In the genomic region with DNA sequence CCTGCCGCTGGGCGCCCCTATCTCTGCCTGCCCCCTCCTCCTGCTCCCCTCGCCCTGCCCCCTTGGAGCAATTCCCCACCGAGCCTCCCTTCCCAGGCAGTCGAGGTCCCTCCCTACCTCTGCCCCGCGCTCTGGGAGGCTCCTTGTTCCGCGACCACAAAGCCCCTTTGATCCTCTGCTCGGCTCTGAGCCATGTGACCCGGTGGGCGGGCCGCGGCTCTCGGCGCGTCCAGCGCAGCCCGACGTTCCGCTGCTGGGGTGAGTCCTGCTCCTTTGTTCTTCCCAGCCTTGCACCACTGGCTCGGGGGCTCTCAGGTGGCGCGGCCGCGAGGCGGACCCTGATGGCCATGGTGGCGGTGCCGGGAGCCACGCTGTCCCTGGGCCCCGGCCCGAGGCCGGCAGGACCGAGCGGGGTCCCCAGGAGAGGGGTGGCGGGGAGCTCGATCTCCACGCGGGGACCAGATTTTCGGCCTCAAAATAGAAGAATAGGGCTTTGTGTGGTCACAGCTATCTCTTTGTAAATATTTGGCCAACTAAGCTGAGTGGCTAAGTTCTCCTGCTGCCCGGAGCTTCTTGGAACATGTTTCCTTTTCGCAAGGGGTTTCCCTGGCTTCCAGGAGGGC, we compare ENCODE assay signal across 8 cellular contexts.
DNase-seq lines count a peak whose midpoint lies in the region; ATAC-seq and TF ChIP-seq lines count a peak whose summit lies in the region.

No MANE protein-coding gene starts in this region.

- H3K4me1 ChIP-seq in IMR-90 (ENCODE audit: control insufficient read depth, insufficient read depth, low read length) = peaks cover 63% of the 10 kb centered on the region

- peak overlapping the region; percentile 91 for H2AK9ac ChIP-seq in IMR-90 (replicated peaks; ENCODE audit: low read depth, low read length, poor library complexity)

- dilution Hi-C loops in IMR-90 (cut with HindIII; ENCODE audit: low sequenced_read_pairs, unreplicated experiment) = no loop called here

- peaks cover 39% of the 10 kb centered on the region for H3K9me1 ChIP-seq in IMR-90 (ENCODE audit: insufficient read depth, low read length)

- peak overlapping the region; percentile 28 to 67; a peak in 1 of 4 replicates for H4K8ac ChIP-seq in IMR-90 (ENCODE audit: low read depth in 2 of 2, low read length in 2 of 2)

- peak overlapping the region; percentile 6; the same call in 1 of the 2 replicates for H3K18ac ChIP-seq in IMR-90 (ENCODE audit: low read depth, low read length)

- TF ChIP-seq CTCF in IMR-90 (conservative IDR thresholded peaks at IDR 0.05; ENCODE audit: low read depth, low read length) (no peak), brain (conservative IDR thresholded peaks at IDR 0.05) (no peak)

- in situ Hi-C loops in IMR-90 (cut with MboI; ENCODE audit: low sequenced_read_pairs) = no loop called here

- H3K4me1 Mint-ChIP-seq in T-helper 1 cell treated with Interleukin-12 subunit alpha and Interleukin-12 subunit beta and Interleukin-4 antibody, amounts not matched to agents 30 μg/mL and 1 μg/mL, for 36 hours (ENCODE audit: low read depth) = peaks cover 62% of the 10 kb centered on the region
- peaks cover 82% of the 10 kb centered on the region for H3K4me1 Mint-ChIP-seq in brain

- peak overlapping the region; percentile 59 for H3K14ac ChIP-seq in IMR-90 (replicated peaks; ENCODE audit: low read depth, low read length)

- H2BK15ac ChIP-seq in IMR-90 (ENCODE audit: low read depth, low read length) = peak overlapping the region; percentile 11; the same call in 1 of the 3 replicates

- H3K9me3 Mint-ChIP-seq in T-helper 1 cell treated with Interleukin-12 subunit alpha and Interleukin-12 subunit beta and Interleukin-4 antibody, amounts not matched to agents 30 μg/mL and 1 μg/mL, for 36 hours = no peaks in the 10 kb centered on the region
- peaks cover 0 to 2% (median 0%) of the 10 kb centered on the region in 5 experiments for H3K9me3 Mint-ChIP-seq in brain

- peak overlapping the region; percentile 38 for H2BK5ac ChIP-seq in IMR-90 (ENCODE audit: low read depth, low read length, poor library complexity, severe bottlenecking)

- CTCF ChIA-PET in IMR-90 (lab: Yijun Ruan, JAX) = interaction anchor here (1.3 kb wide), 1 partner anchor 15 kb away, joined by 3 read pairs; no protein-coding TSS in a partner anchor

- DNase-seq in ELF-1 (ENCODE audit: low read depth, low spot score) = peak; percentile 94
- peak; percentile 69 for DNase-seq in IMR-90
- peak; percentile 92 for DNase-seq in iPS-NIHi11 (ENCODE audit: low spot score)
- no peak for DNase-seq in skeletal muscle cell (ENCODE audit: low read depth)
- no peak for DNase-seq in cerebellar cortex (ENCODE audit: low spot score)

- TF ChIP-seq POLR2A in IMR-90 (IDR thresholded peaks at IDR 0.05; ENCODE audit: low read depth, low read length) = no peak

- no peaks in the 10 kb centered on the region for H3K27me3 ChIP-seq in IMR-90 (ENCODE audit: control insufficient read depth, insufficient read depth, low read length)

- H4K5ac ChIP-seq in IMR-90 (ENCODE audit: low read depth, low read length) = no peak overlapping the region; the same call in 1 of the 2 replicates

- H2BK20ac ChIP-seq in IMR-90 (ENCODE audit: low read depth, low read length) = no peak overlapping the region

- H3K56ac ChIP-seq in IMR-90 (ENCODE audit: extremely low read depth, insufficient read depth, low read length) = peak overlapping the region; percentile 88

- peak overlapping the region; percentile 90 for H3K4ac ChIP-seq in IMR-90 (ENCODE audit: low read depth, low read length)

- peak overlapping the region; percentile 90 for H2AK5ac ChIP-seq in IMR-90 (ENCODE audit: low read depth, low read length)

- H2AFZ ChIP-seq in IMR-90 (replicated peaks; ENCODE audit: low read length, poor library complexity) = peak overlapping the region; percentile 61

- peaks cover 18 to 96% of the 10 kb centered on the region in 2 experiments for H3K79me1 ChIP-seq in IMR-90 (ENCODE audit: low read depth in 1 of 2, low read length in 2 of 2)

- peaks cover 98% of the 10 kb centered on the region for H4K20me1 ChIP-seq in IMR-90 (ENCODE audit: insufficient read depth, low read length)

- peak overlapping the region; percentile 68 for H4K91ac ChIP-seq in IMR-90 (ENCODE audit: insufficient read depth, low read depth, low read length)

- ATAC-seq in IMR-90 (ENCODE audit: low read depth) (peak; percentile 36), GM21381 (IDR thresholded peaks at IDR 0.05; ENCODE audit: unreplicated experiment) (no peak)

- 3% methylated on average over 29 of the region's 42 CpGs; no CpG with 5 or more reads in 1 of the 2 experiments for WGBS in IMR-90 (ENCODE audit: extremely low coverage in 2 of 2, insufficient read length in 1 of 2), 2 experiments

- H3K9me3 ChIP-seq in IMR-90 (ENCODE audit: control insufficient read depth, insufficient read depth, low read length) = no peaks in the 10 kb centered on the region

- H3K36me3 ChIP-seq in IMR-90 (ENCODE audit: control insufficient read depth, insufficient read depth, low read length) = peaks cover 3% of the 10 kb centered on the region

- intact Hi-C loops in IMR-90 (cut with micrococcal nuclease) = loop anchor here (2.0 kb wide), 1 partner anchor 25 kb away; no protein-coding TSS in a partner anchor

- no peaks in the 10 kb centered on the region for H3K27me3 Mint-ChIP-seq in T-helper 1 cell treated with Interleukin-12 subunit alpha and Interleukin-12 subunit beta and Interleukin-4 antibody, amounts not matched to agents 30 μg/mL and 1 μg/mL, for 36 hours (ENCODE audit: low read depth)
- H3K27me3 Mint-ChIP-seq in brain = peaks cover 6% of the 10 kb centered on the region

- H3K23ac ChIP-seq in IMR-90 (ENCODE audit: low read depth, low read length) = peak overlapping the region; percentile 68

- peak overlapping the region; percentile 24 for H2BK120ac ChIP-seq in IMR-90 (ENCODE audit: low read depth, low read length)

- peak overlapping the region; percentile 39 for H3K4me3 ChIP-seq in IMR-90 (ENCODE audit: insufficient read depth, low read depth, low read length)
- peak overlapping the region; percentile 55 for H3K4me3 ChIP-seq in skeletal muscle cell (ENCODE audit: low read depth, low read length)

- POLR2A ChIA-PET in IMR-90 (lab: Charles Lee; ENCODE audit: unreplicated experiment) = interaction anchor here (1.7 kb wide), 1 partner anchor 128 kb away, joined by 5 read pairs; no protein-coding TSS in a partner anchor

- peaks cover 50% of the 10 kb centered on the region for H3K36me3 Mint-ChIP-seq in T-helper 1 cell treated with Interleukin-12 subunit alpha and Interleukin-12 subunit beta and Interleukin-4 antibody, amounts not matched to agents 30 μg/mL and 1 μg/mL, for 36 hours (ENCODE audit: low read depth)
- H3K36me3 Mint-ChIP-seq in brain = peaks cover 16% of the 10 kb centered on the region

- no TSS peak for BruUV-seq in IMR-90 (replicated peaks; lab: Mats Ljungman, UMichigan)

- H3K27ac ChIP-seq in IMR-90 (ENCODE audit: insufficient read depth, low read length) = peak overlapping the region; percentile 80

- no peak for TF ChIP-seq RAD21 in IMR-90 (IDR thresholded peaks at IDR 0.05; ENCODE audit: low read length)

- peak overlapping the region; percentile 73 for H3K9ac ChIP-seq in IMR-90 (ENCODE audit: low read depth, low read length)

- H3K4me2 ChIP-seq in IMR-90 (ENCODE audit: low read depth, low read length) = peak overlapping the region; percentile 74

- H3K4me3 Mint-ChIP-seq in T-helper 1 cell treated with Interleukin-12 subunit alpha and Interleukin-12 subunit beta and Interleukin-4 antibody, amounts not matched to agents 30 μg/mL and 1 μg/mL, for 36 hours = peak overlapping the region; percentile 100
- H3K4me3 Mint-ChIP-seq in brain = peak overlapping the region; percentile 93 to 100 (median 98)

- peak overlapping the region; percentile 96 for H3K27ac Mint-ChIP-seq in T-helper 1 cell treated with Interleukin-12 subunit alpha and Interleukin-12 subunit beta and Interleukin-4 antibody, amounts not matched to agents 30 μg/mL and 1 μg/mL, for 36 hours
- H3K27ac Mint-ChIP-seq in brain = peak overlapping the region; percentile 99 to 100 (median 100)

TF ChIP-seq in IMR-90, 13 proteins besides CTCF, POLR2A, EP300 and RAD21:
- no peak for TF ChIP-seq RFX5 (IDR thresholded peaks at IDR 0.05; ENCODE audit: low read depth, low read length)
- no peak for TF ChIP-seq MXI1 (IDR thresholded peaks at IDR 0.05; ENCODE audit: borderline replicate concordance, low read depth, low read length)
- no peak for TF ChIP-seq NFE2L2 (IDR thresholded peaks at IDR 0.05; ENCODE audit: low read depth, low read length)
- no peak for TF ChIP-seq BHLHE40 (IDR thresholded peaks at IDR 0.05; ENCODE audit: low read depth, low read length)
- no peak for TF ChIP-seq SMC3 (IDR thresholded peaks at IDR 0.05; ENCODE audit: low read depth, low read length)
- TF ChIP-seq, protein P1, sequence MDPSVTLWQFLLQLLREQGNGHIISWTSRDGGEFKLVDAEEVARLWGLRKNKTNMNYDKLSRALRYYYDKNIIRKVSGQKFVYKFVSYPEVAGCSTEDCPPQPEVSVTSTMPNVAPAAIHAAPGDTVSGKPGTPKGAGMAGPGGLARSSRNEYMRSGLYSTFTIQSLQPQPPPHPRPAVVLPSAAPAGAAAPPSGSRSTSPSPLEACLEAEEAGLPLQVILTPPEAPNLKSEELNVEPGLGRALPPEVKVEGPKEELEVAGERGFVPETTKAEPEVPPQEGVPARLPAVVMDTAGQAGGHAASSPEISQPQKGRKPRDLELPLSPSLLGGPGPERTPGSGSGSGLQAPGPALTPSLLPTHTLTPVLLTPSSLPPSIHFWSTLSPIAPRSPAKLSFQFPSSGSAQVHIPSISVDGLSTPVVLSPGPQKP (IDR thresholded peaks at IDR 0.05; ENCODE audit: borderline replicate concordance, low read depth, low read length) = no peak
- no peak for TF ChIP-seq MAFK (IDR thresholded peaks at IDR 0.05; ENCODE audit: low read depth, low read length)
- TF ChIP-seq CEBPB (IDR thresholded peaks at IDR 0.05; ENCODE audit: low read depth, low read length) = no peak
- TF ChIP-seq, protein P2, sequence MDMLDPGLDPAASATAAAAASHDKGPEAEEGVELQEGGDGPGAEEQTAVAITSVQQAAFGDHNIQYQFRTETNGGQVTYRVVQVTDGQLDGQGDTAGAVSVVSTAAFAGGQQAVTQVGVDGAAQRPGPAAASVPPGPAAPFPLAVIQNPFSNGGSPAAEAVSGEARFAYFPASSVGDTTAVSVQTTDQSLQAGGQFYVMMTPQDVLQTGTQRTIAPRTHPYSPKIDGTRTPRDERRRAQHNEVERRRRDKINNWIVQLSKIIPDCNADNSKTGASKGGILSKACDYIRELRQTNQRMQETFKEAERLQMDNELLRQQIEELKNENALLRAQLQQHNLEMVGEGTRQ (IDR thresholded peaks at IDR 0.05; ENCODE audit: low read depth, low read length) = peak; percentile 85
- TF ChIP-seq RCOR1 (IDR thresholded peaks at IDR 0.05; ENCODE audit: insufficient replicate concordance, low read length) = no peak
- TF ChIP-seq MAZ (IDR thresholded peaks at IDR 0.05; ENCODE audit: borderline replicate concordance, low read depth, low read length) = peak; percentile 30; the same call in 1 of the 2 replicates
- TF ChIP-seq CHD1 (IDR thresholded peaks at IDR 0.05; ENCODE audit: low read depth, low read length) = no peak
- TF ChIP-seq FOS (IDR thresholded peaks at IDR 0.05; ENCODE audit: low read depth, low read length) = no peak

Comparison
In these comparisons a context has a peak if more than half of its experiments do, and no peak if none do; other contexts are left out.
1. DNase-seq: peak in ELF-1 (single experiment), IMR-90 (single experiment) and iPS-NIHi11 (single experiment); none in skeletal muscle cell (single experiment) and cerebellar cortex (single experiment).